1 cellular context compared by ENCODE assay signal in the genomic region with DNA sequence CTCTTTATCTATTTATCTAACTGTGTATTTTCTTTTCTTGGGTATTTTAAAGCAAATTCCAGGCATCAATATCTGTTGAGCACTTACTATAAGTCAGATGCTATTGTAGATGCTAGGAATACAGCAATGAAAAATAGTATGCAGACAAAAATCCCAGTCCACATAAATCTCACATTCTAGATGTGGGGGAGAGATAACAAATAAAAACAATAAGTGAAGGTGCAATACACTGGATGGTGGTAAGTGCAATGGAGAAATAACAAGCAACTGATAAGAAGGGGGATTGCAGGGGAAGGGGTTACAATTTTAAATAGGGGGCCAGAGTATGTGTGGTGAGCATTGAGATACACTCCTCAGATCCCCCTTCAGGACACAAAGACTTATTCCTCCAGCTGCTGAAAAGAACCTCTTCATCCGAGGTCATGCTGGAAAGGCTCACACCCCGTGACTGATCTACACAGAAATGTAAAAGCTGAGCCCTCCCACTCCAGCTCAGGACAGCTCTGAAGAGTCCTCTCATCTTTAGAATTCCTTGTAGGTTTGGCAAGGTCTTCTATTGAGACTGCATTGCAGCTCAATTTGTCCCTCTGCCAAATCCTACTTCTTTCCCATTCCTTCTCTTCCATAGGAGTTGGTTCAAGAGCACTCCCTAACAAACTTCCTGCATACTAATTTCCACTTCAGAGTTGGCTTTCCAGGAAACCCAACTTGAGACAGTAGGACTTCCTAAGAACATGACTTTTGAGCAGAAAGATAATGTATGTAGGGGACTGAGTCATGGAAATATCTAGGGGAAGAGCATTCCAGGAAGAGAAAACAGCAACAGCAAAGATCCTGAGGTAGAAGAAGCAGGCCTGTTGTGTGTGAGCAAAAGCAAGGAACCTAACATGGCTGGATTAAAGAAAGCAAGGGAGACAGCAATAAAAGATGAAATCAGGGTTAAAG.
TF ChIP-seq lines count a peak whose summit lies in the region.

No MANE protein-coding gene starts in this region.

TF ChIP-seq in K562, 482 proteins besides CTCF, POLR2A, EP300 and RAD21 (continued from another document and continues in another):
- TF ChIP-seq, protein P1, sequence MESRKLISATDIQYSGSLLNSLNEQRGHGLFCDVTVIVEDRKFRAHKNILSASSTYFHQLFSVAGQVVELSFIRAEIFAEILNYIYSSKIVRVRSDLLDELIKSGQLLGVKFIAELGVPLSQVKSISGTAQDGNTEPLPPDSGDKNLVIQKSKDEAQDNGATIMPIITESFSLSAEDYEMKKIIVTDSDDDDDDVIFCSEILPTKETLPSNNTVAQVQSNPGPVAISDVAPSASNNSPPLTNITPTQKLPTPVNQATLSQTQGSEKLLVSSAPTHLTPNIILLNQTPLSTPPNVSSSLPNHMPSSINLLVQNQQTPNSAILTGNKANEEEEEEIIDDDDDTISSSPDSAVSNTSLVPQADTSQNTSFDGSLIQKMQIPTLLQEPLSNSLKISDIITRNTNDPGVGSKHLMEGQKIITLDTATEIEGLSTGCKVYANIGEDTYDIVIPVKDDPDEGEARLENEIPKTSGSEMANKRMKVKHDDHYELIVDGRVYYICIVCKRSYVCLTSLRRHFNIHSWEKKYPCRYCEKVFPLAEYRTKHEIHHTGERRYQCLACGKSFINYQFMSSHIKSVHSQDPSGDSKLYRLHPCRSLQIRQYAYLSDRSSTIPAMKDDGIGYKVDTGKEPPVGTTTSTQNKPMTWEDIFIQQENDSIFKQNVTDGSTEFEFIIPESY (CRISPR knock-in tag; IDR thresholded peaks at IDR 0.05) = no peak
- TF ChIP-seq AFF1 (IDR thresholded peaks at IDR 0.05; ENCODE audit: low read depth in 1 of 2, partially characterized antibody in 2 of 2) (no peak), RUNX1 (IDR thresholded peaks at IDR 0.05; ENCODE audit: low read depth) (no peak), NFATC3 (IDR thresholded peaks at IDR 0.05) (0 out of 2 replicates have a peak, but pooled peaks have one; percentile 61), TCF15 (CRISPR knock-in tag; IDR thresholded peaks at IDR 0.05) (no peak), ZBTB34 (CRISPR knock-in tag; IDR thresholded peaks at IDR 0.05) (no peak), ETV5 (CRISPR knock-in tag; IDR thresholded peaks at IDR 0.05; ENCODE audit: low read depth) (no peak), JUND (IDR thresholded peaks at IDR 0.05; ENCODE audit: borderline replicate concordance, low read depth, low read length) (0 out of 2 replicates have a peak, but pooled peaks have one; percentile 27), JUND (tag; IDR thresholded peaks at IDR 0.05; ENCODE audit: borderline replicate concordance, low read depth, low read length) (peak; percentile 77; the same call in 1 of the 3 replicates), ZNF551 (CRISPR knock-in tag; IDR thresholded peaks at IDR 0.05) (no peak), ZNF75A (CRISPR knock-in tag; IDR thresholded peaks at IDR 0.05) (no peak), SP2 (IDR thresholded peaks at IDR 0.05; ENCODE audit: extremely low read depth, low read depth, low read length, poor library complexity, severe bottlenecking) (no peak), MITF (IDR thresholded peaks at IDR 0.05) (no peak), KDM2B (CRISPR knock-in tag; IDR thresholded peaks at IDR 0.05) (no peak), MTA3 (IDR thresholded peaks at IDR 0.05; ENCODE audit: borderline replicate concordance) (no peak), MAZ (CRISPR knock-in tag; conservative IDR thresholded peaks at IDR 0.05 in 1 of 2, IDR thresholded peaks at IDR 0.05 in 1 of 2) (0 out of 4 replicates have a peak, but pooled peaks of 1 of the 2 experiments have one; percentile 15), BRF1 (IDR thresholded peaks at IDR 0.05; ENCODE audit: borderline replicate concordance, extremely low read depth, insufficient read length) (no peak), ATF7 (IDR thresholded peaks at IDR 0.05) (no peak), MYBL2 (IDR thresholded peaks at IDR 0.05; ENCODE audit: low read depth) (no peak), MYBL2 (CRISPR knock-in tag; IDR thresholded peaks at IDR 0.05; ENCODE audit: borderline replicate concordance) (no peak), IRF1 (CRISPR knock-in tag; IDR thresholded peaks at IDR 0.05; ENCODE audit: borderline replicate concordance) (no peak), ZNF436 (CRISPR knock-in tag; IDR thresholded peaks at IDR 0.05) (peak; percentile 61; the same call in 1 of the 2 replicates), SAP30 (IDR thresholded peaks at IDR 0.05; ENCODE audit: borderline replicate concordance, insufficient read depth, low read depth, low read length, poor library complexity, severe bottlenecking) (no peak), EWSR1 (IDR thresholded peaks at IDR 0.05; ENCODE audit: borderline replicate concordance, low read depth, partially characterized antibody) (no peak), HLTF (IDR thresholded peaks at IDR 0.05) (no peak), NKRF (IDR thresholded peaks at IDR 0.05; ENCODE audit: borderline replicate concordance) (no peak), BRD9 (IDR thresholded peaks at IDR 0.05; ENCODE audit: low read depth, partially characterized antibody) (no peak), ZNF507 (tag; conservative IDR thresholded peaks at IDR 0.05) (no peak), PTRF (tag; IDR thresholded peaks at IDR 0.05) (no peak), ZNF12 (CRISPR knock-in tag; IDR thresholded peaks at IDR 0.05) (no peak), SMARCA5 (IDR thresholded peaks at IDR 0.05) (peak; percentile 80; the same call in 1 of the 2 replicates), SREBF1 (IDR thresholded peaks at IDR 0.05; ENCODE audit: borderline replicate concordance, low read depth, low read length) (no peak), SIX5 (IDR thresholded peaks at IDR 0.05; ENCODE audit: borderline replicate concordance in 1 of 2, insufficient read depth in 1 of 2, low read depth in 1 of 2, low read length in 2 of 2) (no peak), PPARD (CRISPR knock-in tag; IDR thresholded peaks at IDR 0.05) (no peak), ELF2 (CRISPR knock-in tag; IDR thresholded peaks at IDR 0.05) (no peak), ZBTB11 (CRISPR knock-in tag; IDR thresholded peaks at IDR 0.05) (no peak; a peak in 1 of 6 replicates), SMARCC2 (IDR thresholded peaks at IDR 0.05; ENCODE audit: low read depth) (peak; percentile 21; the same call in 1 of the 2 replicates), CHD2 (IDR thresholded peaks at IDR 0.05; ENCODE audit: low read depth, low read length) (no peak), MAFF (IDR thresholded peaks at IDR 0.05; ENCODE audit: low read length) (no peak), NELFE (IDR thresholded peaks at IDR 0.05; ENCODE audit: insufficient read depth, insufficient read length) (no peak)
- TF ChIP-seq, protein P2, sequence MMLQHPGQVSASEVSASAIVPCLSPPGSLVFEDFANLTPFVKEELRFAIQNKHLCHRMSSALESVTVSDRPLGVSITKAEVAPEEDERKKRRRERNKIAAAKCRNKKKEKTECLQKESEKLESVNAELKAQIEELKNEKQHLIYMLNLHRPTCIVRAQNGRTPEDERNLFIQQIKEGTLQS (IDR thresholded peaks at IDR 0.05) = 0 out of 2 replicates have a peak, but pooled peaks have one; percentile 31
- TF ChIP-seq, protein P2 (CRISPR knock-in tag; conservative IDR thresholded peaks at IDR 0.05) = no peak
